ENCODE assay signal across 14 cellular contexts in genomic region chr2:20353597-20353996, GRCh38. TPM values are rescaled to one million over a fixed set of nuclear protein-coding genes. Genes with fewer than 3 reads are reported as not detected.
A peak's percentile ranks its signal among the peaks of the same experiment; 100 is the strongest.
DNase-seq lines count a peak whose midpoint lies in the region; ATAC-seq and TF ChIP-seq lines count a peak whose summit lies in the region.
"Had no signal": no experiment of that assay in that cellular context is flagged by ENCODE, and none has a peak within 500 bp of the region (broad histone marks: within the 10 kb centered on the region; RNA-seq: fewer than 3 reads in every experiment).

No MANE protein-coding gene starts in this region.

- H3K4me1 Mint-ChIP-seq in osteocyte (ENCODE audit: unreplicated experiment): peaks cover 12% of the 10 kb centered on the region

- H3K4me2 ChIP-seq in mesenchymal stem cell (ENCODE audit: low read length, poor library complexity, severe bottlenecking): no peak overlapping the region

- no peak overlapping the region for H2BK120ac ChIP-seq in mesenchymal stem cell (ENCODE audit: low read depth, low read length)

- H2BK15ac ChIP-seq in mesenchymal stem cell (ENCODE audit: low read depth, poor library complexity, severe bottlenecking): no peak overlapping the region

- H2AK5ac ChIP-seq in mesenchymal stem cell (ENCODE audit: low read length, severe bottlenecking): peak overlapping the region; percentile 29

- no peak overlapping the region for H4K8ac ChIP-seq in mesenchymal stem cell (ENCODE audit: low read length)

- H2AFZ ChIP-seq in mesenchymal stem cell (ENCODE audit: low read depth, low read length): peak overlapping the region; percentile 36

- H3K9me3 ChIP-seq in mesenchymal stem cell (ENCODE audit: control insufficient read depth, low read length): no peaks in the 10 kb centered on the region

- H3K9me3 Mint-ChIP-seq in osteocyte (ENCODE audit: unreplicated experiment): no peaks in the 10 kb centered on the region
- H3K9me3 Mint-ChIP-seq: HFFc6 had no signal

- no peak overlapping the region for H2BK12ac ChIP-seq in mesenchymal stem cell (ENCODE audit: low read length in 2 of 2)

- no peaks in the 10 kb centered on the region for H3K36me3 Mint-ChIP-seq in osteocyte (ENCODE audit: unreplicated experiment)

- CTCF ChIA-PET in RWPE1 (lab: Yijun Ruan, JAX): interaction anchor here (0.6 to 1.3 kb wide), 3 partner anchors 27 to 411 kb away, joined by 3 to 4 read pairs (median 3); no protein-coding TSS in a partner anchor

- no peak overlapping the region for H3K14ac ChIP-seq in mesenchymal stem cell (ENCODE audit: low read length in 2 of 2)

- no peak overlapping the region for H3K4me3 Mint-ChIP-seq in osteocyte (ENCODE audit: unreplicated experiment)
- H3K4me3 Mint-ChIP-seq: HFFc6 had no signal

- H3K79me1 ChIP-seq in mesenchymal stem cell (replicated peaks; ENCODE audit: low read length, poor library complexity, severe bottlenecking): no peaks in the 10 kb centered on the region

- DNase-seq in DMS153 treated with DMSO at 0.1 percent for 48 hours (lab: John Stamatoyannopoulos, UW; ENCODE audit: unreplicated experiment) (peak; percentile 25), NB4 (ENCODE audit: low read depth) (peak; percentile 18), RWPE1 (ENCODE audit: low spot score) (peak; percentile 38), mesenchymal stem cell (no peak), osteocyte (ENCODE audit: extremely low spot score, unreplicated experiment) (no peak), Right ventricle myocardium inferior (ENCODE audit: missing footprints) (no peak), NCI-H226 (no peak)
- DNase-seq: effector CD4-positive, alpha-beta T cell; HFFc6; left ventricle myocardium superior; occipital lobe; stimulated activated CD4-positive, alpha-beta T cell treated with anti-CD3 and anti-CD28 coated beads, Interleukin-2, amount 100 ng/mL, for 24 hours; stimulated activated naive CD4-positive, alpha-beta T cell had no signal

- H3K27ac ChIP-seq in RWPE1: no peak overlapping the region
- H3K27ac ChIP-seq in mesenchymal stem cell (ENCODE audit: low read length, poor library complexity, severe bottlenecking): no peak overlapping the region

- no peak overlapping the region for H3K23ac ChIP-seq in mesenchymal stem cell (ENCODE audit: low read length in 2 of 2)

- no peak for TF ChIP-seq POLR2A in NB4 (IDR thresholded peaks at IDR 0.05; ENCODE audit: extremely low read depth, insufficient read length)

- H3K36me3 ChIP-seq in mesenchymal stem cell (ENCODE audit: control insufficient read depth in 1 of 2, insufficient read depth in 2 of 2, low read depth in 1 of 2, low read length in 2 of 2): peaks cover 0 to under 1% of the 10 kb centered on the region in 2 experiments

- no peaks in the 10 kb centered on the region for H3K27me3 ChIP-seq in mesenchymal stem cell (ENCODE audit: control insufficient read depth in 1 of 2, insufficient read depth in 1 of 2, low read length in 2 of 2)

- TF ChIP-seq CTCF in NB4 (IDR thresholded peaks at IDR 0.05; ENCODE audit: low read depth, low read length): no peak
- TF ChIP-seq CTCF in RWPE1 (conservative IDR thresholded peaks at IDR 0.05; ENCODE audit: low read depth): no peak
- no peak for TF ChIP-seq CTCF in osteocyte (IDR thresholded peaks at IDR 0.05)

- H3K27me3 Mint-ChIP-seq in osteocyte (ENCODE audit: unreplicated experiment): no peaks in the 10 kb centered on the region

- 73% methylated on average over 5 of the region's 5 CpGs for WGBS in mesenchymal stem cell

- H3K4ac ChIP-seq in mesenchymal stem cell (ENCODE audit: low read depth in 1 of 2, low read length in 2 of 2): no peak overlapping the region

- no peak overlapping the region for H4K91ac ChIP-seq in mesenchymal stem cell (ENCODE audit: low read length)

- POLR2A ChIA-PET in RWPE1 (lab: Yijun Ruan, JAX; ENCODE audit: low non-redundant PET): no interaction called here

- peaks cover 5% of the 10 kb centered on the region for H3K4me1 ChIP-seq in mesenchymal stem cell (ENCODE audit: control insufficient read depth, insufficient read depth, low read depth, low read length)

- ATAC-seq in GM19328 (IDR thresholded peaks at IDR 0.05; ENCODE audit: unreplicated experiment): no peak
- no peak for ATAC-seq in Right ventricle myocardium inferior
- ATAC-seq: left ventricle myocardium superior had no signal

- no peak overlapping the region for H2BK5ac ChIP-seq in mesenchymal stem cell (ENCODE audit: low read depth, low read length, poor library complexity, severe bottlenecking)

- intact Hi-C loops in Right ventricle myocardium inferior (cut with DNase I): no loop called here

- no peak overlapping the region for H3K9ac ChIP-seq in mesenchymal stem cell (ENCODE audit: low read length)

- no peak overlapping the region for H3K4me3 ChIP-seq in NB4 (ENCODE audit: low read depth, low read length)
- H3K4me3 ChIP-seq in mesenchymal stem cell (ENCODE audit: insufficient read depth in 1 of 2, low read depth in 1 of 2, low read length in 2 of 2): no peak overlapping the region

- no peak overlapping the region for H3K27ac Mint-ChIP-seq in osteocyte (ENCODE audit: unreplicated experiment)
- H3K27ac Mint-ChIP-seq: HFFc6 had no signal

- H3K18ac ChIP-seq in mesenchymal stem cell (ENCODE audit: low read depth in 1 of 2, low read length in 2 of 2): no peak overlapping the region

RNA-seq across cellular contexts. Expression of gene PUM2, which starts 3.0 kb away (rescaled TPM):
- polyA plus RNA-seq in mesenchymal stem cell (2013, experiment 1 of 2): 23.4 TPM
- polyA plus RNA-seq in mesenchymal stem cell (2013, experiment 2 of 2): 23.8 TPM
- 82.2 and 86.4 TPM in 2 replicates for total RNA-seq in osteocyte
- 71.4 TPM for total RNA-seq in Right ventricle myocardium inferior

Comparison
In these comparisons a context has a peak if more than half of its experiments do, and no peak if none do; other contexts are left out.
1. DNase-seq: peak in DMS153 treated with DMSO at 0.1 percent for 48 hours (single experiment), NB4 (single experiment) and RWPE1 (single experiment); none in mesenchymal stem cell (single experiment), osteocyte (single experiment), Right ventricle myocardium inferior (single experiment) and NCI-H226 (single experiment).